Comparison of ENCODE assay signal across 8 cellular contexts in the genomic region with DNA sequence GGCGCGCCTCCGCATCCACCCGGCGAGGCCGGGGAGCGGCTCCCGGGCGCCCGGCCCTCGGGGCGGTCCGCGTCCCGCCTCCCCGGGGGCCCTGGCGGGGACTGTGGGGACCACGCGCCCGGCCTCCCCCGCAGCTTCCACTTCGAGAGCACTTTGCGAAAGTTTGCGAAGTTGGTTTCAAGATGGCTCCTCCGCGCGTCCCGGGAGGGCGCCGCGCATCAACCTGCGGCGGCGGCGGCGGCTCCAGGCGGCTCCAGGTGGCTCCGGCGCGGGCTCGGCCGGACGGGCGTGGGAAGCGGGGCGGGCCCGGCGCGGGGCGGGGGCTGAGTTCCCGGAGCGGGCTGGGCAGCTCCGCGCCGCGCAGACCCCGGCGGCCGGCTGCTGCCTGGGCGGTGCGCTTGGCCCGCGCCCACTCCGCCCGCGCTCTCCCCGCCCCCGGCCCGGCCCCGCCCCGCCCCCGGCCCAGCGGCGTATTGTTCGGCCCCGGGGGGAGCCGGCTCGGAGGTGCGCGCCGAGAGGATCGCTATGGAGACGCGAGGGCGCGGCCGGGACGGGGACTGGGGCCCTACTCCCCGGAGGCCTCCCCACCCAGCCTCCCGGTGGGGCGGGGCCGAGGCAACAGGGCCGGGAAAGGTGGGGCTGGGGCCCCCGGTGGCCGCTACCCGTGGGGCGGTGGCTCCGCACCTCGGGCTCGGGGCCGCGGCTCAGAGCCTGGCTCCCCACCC. TPM values are rescaled to one million over a fixed set of nuclear protein-coding genes. Genes with fewer than 3 reads are reported as not detected.
DNase-seq lines count a peak whose midpoint lies in the region; ATAC-seq and TF ChIP-seq lines count a peak whose summit lies in the region.

A gene with protein sequence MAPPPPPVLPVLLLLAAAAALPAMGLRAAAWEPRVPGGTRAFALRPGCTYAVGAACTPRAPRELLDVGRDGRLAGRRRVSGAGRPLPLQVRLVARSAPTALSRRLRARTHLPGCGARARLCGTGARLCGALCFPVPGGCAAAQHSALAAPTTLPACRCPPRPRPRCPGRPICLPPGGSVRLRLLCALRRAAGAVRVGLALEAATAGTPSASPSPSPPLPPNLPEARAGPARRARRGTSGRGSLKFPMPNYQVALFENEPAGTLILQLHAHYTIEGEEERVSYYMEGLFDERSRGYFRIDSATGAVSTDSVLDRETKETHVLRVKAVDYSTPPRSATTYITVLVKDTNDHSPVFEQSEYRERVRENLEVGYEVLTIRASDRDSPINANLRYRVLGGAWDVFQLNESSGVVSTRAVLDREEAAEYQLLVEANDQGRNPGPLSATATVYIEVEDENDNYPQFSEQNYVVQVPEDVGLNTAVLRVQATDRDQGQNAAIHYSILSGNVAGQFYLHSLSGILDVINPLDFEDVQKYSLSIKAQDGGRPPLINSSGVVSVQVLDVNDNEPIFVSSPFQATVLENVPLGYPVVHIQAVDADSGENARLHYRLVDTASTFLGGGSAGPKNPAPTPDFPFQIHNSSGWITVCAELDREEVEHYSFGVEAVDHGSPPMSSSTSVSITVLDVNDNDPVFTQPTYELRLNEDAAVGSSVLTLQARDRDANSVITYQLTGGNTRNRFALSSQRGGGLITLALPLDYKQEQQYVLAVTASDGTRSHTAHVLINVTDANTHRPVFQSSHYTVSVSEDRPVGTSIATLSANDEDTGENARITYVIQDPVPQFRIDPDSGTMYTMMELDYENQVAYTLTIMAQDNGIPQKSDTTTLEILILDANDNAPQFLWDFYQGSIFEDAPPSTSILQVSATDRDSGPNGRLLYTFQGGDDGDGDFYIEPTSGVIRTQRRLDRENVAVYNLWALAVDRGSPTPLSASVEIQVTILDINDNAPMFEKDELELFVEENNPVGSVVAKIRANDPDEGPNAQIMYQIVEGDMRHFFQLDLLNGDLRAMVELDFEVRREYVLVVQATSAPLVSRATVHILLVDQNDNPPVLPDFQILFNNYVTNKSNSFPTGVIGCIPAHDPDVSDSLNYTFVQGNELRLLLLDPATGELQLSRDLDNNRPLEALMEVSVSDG (N-terminal part only) (minus strand): TSS at position 400 of the 725 bp plus-strand sequence. CDS start 450 bp downstream, outside the sequence.

- H3K4me3 ChIP-seq in esophagus (ENCODE audit: low read depth in 1 of 2, low read length in 2 of 2): peak within 1 kb of the TSS; percentile 56 to 72

- H3K4me3 Mint-ChIP-seq in nephron progenitor cell: peak within 1 kb of the TSS; percentile 71

- TF ChIP-seq CTCF in nephron progenitor cell (IDR thresholded peaks at IDR 0.05): no peak

- H3K27ac Mint-ChIP-seq in nephron progenitor cell: no peak within 1 kb of the TSS

- H3K9me3 Mint-ChIP-seq in nephron progenitor cell: peaks cover 33% of the 10 kb centered on the region

- peaks cover 27% of the 10 kb centered on the region for H3K36me3 Mint-ChIP-seq in nephron progenitor cell (ENCODE audit: low read depth)

- H3K9me3 ChIP-seq in esophagus (ENCODE audit: control insufficient read depth in 2 of 2, insufficient read depth in 1 of 2, low read depth in 1 of 2, low read length in 1 of 2): peaks cover 0 to 6% of the 10 kb centered on the region in 2 donors

- 0 to 1% methylated on average over 80 to 102 of the region's 102 CpGs for WGBS in esophagus, 2 donors

- peaks cover 16% of the 10 kb centered on the region for H3K4me1 Mint-ChIP-seq in nephron progenitor cell

- peaks cover 5 to 24% of the 10 kb centered on the region in 2 donors for H3K4me1 ChIP-seq in esophagus (ENCODE audit: control insufficient read depth in 2 of 2, insufficient read depth in 2 of 2, low read length in 1 of 2)

- peaks cover 64% of the 10 kb centered on the region for H3K27me3 Mint-ChIP-seq in nephron progenitor cell (ENCODE audit: low read depth, poor library complexity)

- H3K27ac ChIP-seq in esophagus (ENCODE audit: low read depth in 2 of 2, low read length in 1 of 2): peak within 1 kb of the TSS; percentile 89 to 92

- H3K36me3 ChIP-seq in esophagus (ENCODE audit: control insufficient read depth in 2 of 2, insufficient read depth in 2 of 2, low read length in 1 of 2): peaks cover 0 to 16% of the 10 kb centered on the region in 2 donors

- in situ Hi-C loops in SK-MEL-5 (cut with HindIII; ENCODE audit: low pct_unique_long_range_greater_than_20kb, low sequenced_read_pairs): no loop called here

- DNase-seq in activated naive CD4-positive, alpha-beta T cell treated with Interleukin-2 at 50 U/mL for 16 hours: peak; percentile 24
- DNase-seq in activated naive CD4-positive, alpha-beta T cell (lab: John Stamatoyannopoulos, UW): no peak
- peak; percentile 52 for DNase-seq in SK-MEL-5 (ENCODE audit: low read depth, low spot score)
- peak; percentile 80 for DNase-seq in nephron progenitor cell
- no peak for DNase-seq in AML-193 (lab: John Stamatoyannopoulos, UW)
- DNase-seq in NCI-H2029 (lab: John Stamatoyannopoulos, UW): no peak

- H3K27me3 ChIP-seq in esophagus (ENCODE audit: control insufficient read depth in 1 of 2, insufficient read depth in 2 of 2, low read length in 2 of 2): no peaks in the 10 kb centered on the region

- no peak for ATAC-seq in HG03039 (IDR thresholded peaks at IDR 0.05; ENCODE audit: unreplicated experiment)

RNA-seq across cellular contexts. Expression of the gene that starts here (rescaled TPM):
- total RNA-seq in SK-MEL-5 (2014; rRNA removed; shearing (Covaris generic)): 12.5 and 17.6 TPM in 2 replicates
- 38.5 and 51.5 TPM in 2 replicates for polyA plus RNA-seq in SK-MEL-5 (2015; cell fraction: cytosol; rRNA removed)
- polyA plus RNA-seq in SK-MEL-5 (2015; cell fraction: nucleus; rRNA removed): 19.6 and 24.9 TPM in 2 replicates
- polyA plus RNA-seq in esophagus: 10 to 100 TPM; 19.8 to 34.8 TPM

Comparison
In these comparisons a context has a peak if more than half of its experiments do, and no peak if none do; other contexts are left out.
1. DNase-seq: peak in activated naive CD4-positive, alpha-beta T cell treated with Interleukin-2 at 50 U/mL for 16 hours (single experiment), SK-MEL-5 (single experiment) and nephron progenitor cell (single experiment); none in activated naive CD4-positive, alpha-beta T cell (0 of 4), AML-193 (0 of 2) and NCI-H2029 (single experiment).